ENCODE assay signal across 19 cellular contexts in genomic region chr4:82906469-82906868, GRCh38.
DNase-seq lines count a peak whose midpoint lies in the region; ATAC-seq and FAIRE-seq lines count a peak whose summit lies in the region.
"Had no signal": no experiment of that assay in that cellular context is flagged by ENCODE, and none has a peak within 500 bp of the region (broad histone marks: within the 10 kb centered on the region; RNA-seq: fewer than 3 reads in every experiment).

No MANE protein-coding gene starts in this region.

- no peak for FAIRE-seq in RCC 7860 (lab: Jason Lieb, UNC)
- FAIRE-seq: colon had no signal

- ATAC-seq in GM18868 (IDR thresholded peaks at IDR 0.05; ENCODE audit: unreplicated experiment) = peak; percentile 43
- peak; percentile 56 for ATAC-seq in GM21619 (IDR thresholded peaks at IDR 0.05; ENCODE audit: unreplicated experiment)
- ATAC-seq in HG03159 (IDR thresholded peaks at IDR 0.05; ENCODE audit: unreplicated experiment) = peak; percentile 46
- ATAC-seq in HG02610 (IDR thresholded peaks at IDR 0.05; ENCODE audit: unreplicated experiment) = no peak
- ATAC-seq: activated CD8-positive, alpha-beta T cell treated with anti-CD3 and anti-CD28 coated beads, Interleukin-2, amount 10 ng/mL, durations not matched to agents 7 days and 5 days; gastroesophageal sphincter; natural killer cell treated with Interleukin-12 subunit alpha and Interleukin-12 subunit beta and Interleukin-15 and Interleukin-18, amount 100 ng/mL, for 72 hours; PC-3; SK-N-SH treated with all-trans-retinoic acid at 6 μM for 48 hours had no signal

- DNase-seq in RCC 7860 (ENCODE audit: low spot score) (no peak), NCI-H1930 (lab: John Stamatoyannopoulos, UW) (no peak), NCI-H1105 treated with DMSO at 0.1 percent for 48 hours (lab: John Stamatoyannopoulos, UW) (no peak)
- DNase-seq: activated CD8-positive, alpha-beta T cell treated with anti-CD3 and anti-CD28 coated beads, Interleukin-2, amount 10 ng/mL, durations not matched to agents 7 days and 5 days; anterior cingulate cortex; C1 segment of cervical spinal cord; DMS53; NCI-H187 treated with DMSO at 0.1 percent for 48 hours; NCI-H524 treated with DMSO at 0.1 percent for 48 hours; PC-3; stimulated activated CD4-positive, alpha-beta T cell treated with anti-CD3 and anti-CD28 coated beads, Interleukin-12 subunit alpha, Interleukin-12 subunit beta, amount 100 ng/mL, for 4 hours had no signal
